Comparison of ENCODE assay signal across 26 cellular contexts in the genomic region with DNA sequence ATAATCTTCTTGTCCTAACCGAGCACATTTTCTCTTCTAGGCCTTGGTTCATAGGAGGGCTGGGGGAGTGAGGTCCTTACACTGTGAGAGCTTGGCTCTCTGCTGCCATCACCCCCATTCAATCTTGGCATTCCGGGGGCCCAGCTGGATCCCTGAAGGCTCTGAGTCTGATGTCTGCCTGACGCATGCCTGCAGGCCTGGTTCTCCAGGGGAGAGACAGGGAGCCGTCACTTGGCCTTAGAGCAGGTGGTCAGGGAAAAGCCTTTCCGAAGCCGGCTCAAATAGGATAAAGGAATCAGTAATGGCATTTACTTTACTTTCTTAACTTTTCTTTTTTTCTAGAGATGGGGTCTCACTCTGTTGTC.
DNase-seq lines count a peak whose midpoint lies in the region; ATAC-seq and TF ChIP-seq lines count a peak whose summit lies in the region.
"Had no signal": no experiment of that assay in that cellular context is flagged by ENCODE, and none has a peak within 500 bp of the region (broad histone marks: within the 10 kb centered on the region; RNA-seq: fewer than 3 reads in every experiment).

No MANE protein-coding gene starts in this region.

- peaks cover 29 to 65% (median 61%) of the 10 kb centered on the region in 10 experiments for H3K4me1 ChIP-seq in BLaER1 treated with 17β-estradiol and CSF1 and Interleukin-3, amounts not matched to agents 10 nM and 100 nM
- peaks cover 0 to 7% of the 10 kb centered on the region in 2 donors for H3K4me1 ChIP-seq in uterus
- H3K4me1 ChIP-seq: Caco-2 had no signal

- intact Hi-C loops in uterus (cut with DNase I; ENCODE audit: low total_unique reads), result no loop called here

- no peaks in the 10 kb centered on the region for H3K27me3 ChIP-seq in BLaER1 treated with 17β-estradiol and CSF1 and Interleukin-3, amounts not matched to agents 10 nM and 100 nM
- H3K27me3 ChIP-seq in uterus, result no peaks in the 10 kb centered on the region
- H3K27me3 ChIP-seq: Peyer's patch had no signal

- TF ChIP-seq CTCF in VCaP (conservative IDR thresholded peaks at IDR 0.05) (no peak), progenitor cell of endocrine pancreas (IDR thresholded peaks at IDR 0.05; ENCODE audit: unreplicated experiment) (no peak), uterus (IDR thresholded peaks at IDR 0.05) (no peak)

- H3K9me3 Mint-ChIP-seq in progenitor cell of endocrine pancreas (ENCODE audit: low read depth), result no peaks in the 10 kb centered on the region
- H3K9me3 Mint-ChIP-seq: CD8-positive, alpha-beta T cell; IgD-negative memory B cell had no signal

- peaks cover 13% of the 10 kb centered on the region for H3K4me1 Mint-ChIP-seq in progenitor cell of endocrine pancreas (ENCODE audit: low read depth)

- H3K36me3 Mint-ChIP-seq in progenitor cell of endocrine pancreas (ENCODE audit: insufficient read depth), result peaks cover 10% of the 10 kb centered on the region

- H3K9ac ChIP-seq in BLaER1 treated with 17β-estradiol and CSF1 and Interleukin-3, amounts not matched to agents 10 nM and 100 nM, result peak overlapping the region in 3 of 11 experiments; percentile 24 to 40 (median 33); a peak in 1 of 22 replicates
- H3K9ac ChIP-seq: KMS-11 had no signal

- no peak overlapping the region for H3K27ac ChIP-seq in BLaER1 treated with 17β-estradiol and CSF1 and Interleukin-3, amounts not matched to agents 10 nM and 100 nM
- peak overlapping the region; percentile 63 for H3K27ac ChIP-seq in VCaP
- peak overlapping the region; percentile 22 for H3K27ac ChIP-seq in cingulate gyrus (ENCODE audit: low read depth, low read length)
- H3K27ac ChIP-seq in uterus, result no peak overlapping the region
- H3K27ac ChIP-seq: C4-2B, HL-60, KMS-11, Peyer's patch, SK-N-MC had no signal

- H4K20me1 ChIP-seq in BLaER1 treated with 17β-estradiol and CSF1 and Interleukin-3, amounts not matched to agents 10 nM and 100 nM, result peaks cover 83 to 95% (median 91%) of the 10 kb centered on the region in 11 experiments

- H3K4me3 ChIP-seq in BLaER1 treated with 17β-estradiol and CSF1 and Interleukin-3, amounts not matched to agents 10 nM and 100 nM, result no peak overlapping the region
- H3K4me3 ChIP-seq in uterus, result no peak overlapping the region
- H3K4me3 ChIP-seq: Peyer's patch, SK-N-MC had no signal

- no peaks in the 10 kb centered on the region for H3K27me3 Mint-ChIP-seq in progenitor cell of endocrine pancreas
- H3K27me3 Mint-ChIP-seq: IgD-negative memory B cell had no signal

- H3K9me3 ChIP-seq in BLaER1 treated with 17β-estradiol and CSF1 and Interleukin-3, amounts not matched to agents 10 nM and 100 nM (replicated peaks in 1 of 11), result no peaks in the 10 kb centered on the region
- no peaks in the 10 kb centered on the region for H3K9me3 ChIP-seq in uterus
- H3K9me3 ChIP-seq: Caco-2, Peyer's patch had no signal

- no peak for DNase-seq in progenitor cell of endocrine pancreas (ENCODE audit: low spot score, unreplicated experiment)
- no peak for DNase-seq in NOMO-1 treated with dmso at 0.1 percent for 144 hours (lab: John Stamatoyannopoulos, UW; ENCODE audit: unreplicated experiment)
- no peak for DNase-seq in uterus
- DNase-seq: AML-193; Caco-2; CD8-positive, alpha-beta T cell; MM.1S; NCI-H1048; NCI-H2029 treated with DMSO at 0.1 percent for 48 hours; NCI-H345; NCI-H510A treated with DMSO at 0.1 percent for 48 hours; NCI-H748 treated with DMSO at 0.1 percent for 48 hours; NK-92 treated with Interleukin-12 subunit alpha and Interleukin-12 subunit beta, amount 100 ng/mL, for 24 hours; Peyer's patch; SIG-M5 had no signal

- peaks cover 61 to 90% (median 79%) of the 10 kb centered on the region in 11 experiments for H3K36me3 ChIP-seq in BLaER1 treated with 17β-estradiol and CSF1 and Interleukin-3, amounts not matched to agents 10 nM and 100 nM
- H3K36me3 ChIP-seq in uterus, result no peaks in the 10 kb centered on the region

- peak overlapping the region in 9 of 11 experiments; percentile 60 to 90 (median 69); a peak in 18 of 22 replicates for H3K4me2 ChIP-seq in BLaER1 treated with 17β-estradiol and CSF1 and Interleukin-3, amounts not matched to agents 10 nM and 100 nM
- H3K4me2 ChIP-seq: KMS-11 had no signal

- H3K27ac Mint-ChIP-seq in progenitor cell of endocrine pancreas, result peak overlapping the region; percentile 78
- H3K27ac Mint-ChIP-seq: CD8-positive, alpha-beta T cell; IgD-negative memory B cell had no signal

- ATAC-seq in GM19324 (IDR thresholded peaks at IDR 0.05; ENCODE audit: low FRiP score, unreplicated experiment) (no peak), GM21723 (IDR thresholded peaks at IDR 0.05; ENCODE audit: unreplicated experiment) (no peak)
- ATAC-seq: CD8-positive, alpha-beta T cell; HCT116 had no signal

- TF ChIP-seq POLR2A in uterus (IDR thresholded peaks at IDR 0.05), result no peak

- no peak overlapping the region for H3K4me3 Mint-ChIP-seq in progenitor cell of endocrine pancreas (ENCODE audit: low read depth)
- H3K4me3 Mint-ChIP-seq: CD8-positive, alpha-beta T cell; IgD-negative memory B cell had no signal

Comparison
In these comparisons a context has a peak if more than half of its experiments do, and no peak if none do; other contexts are left out.
1. H3K27ac ChIP-seq: peak in VCaP (single experiment) and cingulate gyrus (single experiment); none in BLaER1 treated with 17β-estradiol and CSF1 and Interleukin-3, amounts not matched to agents 10 nM and 100 nM (0 of 11) and uterus (0 of 2).